Comparison of ENCODE assay signal across 14 cellular contexts in genomic region chr4:174604198-174604597, GRCh38.
DNase-seq lines count a peak whose midpoint lies in the region; TF ChIP-seq lines count a peak whose summit lies in the region.
"Had no signal": no experiment of that assay in that cellular context is flagged by ENCODE, and none has a peak within 500 bp of the region (broad histone marks: within the 10 kb centered on the region; RNA-seq: fewer than 3 reads in every experiment).

No MANE protein-coding gene starts in this region.

- no peak overlapping the region for H3K56ac ChIP-seq in mesendoderm (ENCODE audit: low read length)

- CTCF ChIA-PET in activated naive CD4-positive, alpha-beta T cell treated with anti-CD3 and anti-CD28 coated beads for 36 hours (lab: Charles Lee) = no interaction called here

- no peak overlapping the region for H2AK5ac ChIP-seq in mesendoderm (ENCODE audit: low read length)

- no peaks in the 10 kb centered on the region for H3K79me2 ChIP-seq in mesendoderm (ENCODE audit: control insufficient read depth, insufficient read depth, low read length)
- H3K79me2 ChIP-seq: parathyroid adenoma had no signal

- intact Hi-C loops in activated naive CD4-positive, alpha-beta T cell treated with anti-CD3 and anti-CD28 coated beads for 36 hours (cut with micrococcal nuclease) = no loop called here

- H3K27ac ChIP-seq in VCaP = peak overlapping the region; percentile 51
- H3K27ac ChIP-seq in mesendoderm (ENCODE audit: low read depth, low read length) = no peak overlapping the region
- H3K27ac ChIP-seq: parathyroid adenoma had no signal

- WGBS in mesendoderm (ENCODE audit: extremely low coverage, insufficient coverage, low lambda C conversion rate) = no CpG with 5 or more reads among the region's 4 CpGs

- H3K4me2 ChIP-seq in mesendoderm (ENCODE audit: low read length) = no peak overlapping the region

- no peaks in the 10 kb centered on the region for H3K9me3 Mint-ChIP-seq in activated naive CD4-positive, alpha-beta T cell treated with anti-CD3 and anti-CD28 coated beads for 36 hours
- H3K9me3 Mint-ChIP-seq: activated T-helper 17 cell treated with anti-CD3 and anti-CD28 coated beads, Interleukin-2, amount 50 U/mL, for 72 hours; dendritic cell treated with granulocyte-macrophage colony-stimulating factor and Interleukin-4, amounts not matched to agents 40 ng/mL and 50 ng/mL, for 4 days had no signal

- no peak overlapping the region for H2BK120ac ChIP-seq in mesendoderm (ENCODE audit: low read depth, low read length)

- H3K36me3 ChIP-seq in mesendoderm (ENCODE audit: control insufficient read depth, insufficient read depth, low read length) = no peaks in the 10 kb centered on the region

- no peaks in the 10 kb centered on the region for H3K36me3 Mint-ChIP-seq in activated naive CD4-positive, alpha-beta T cell treated with anti-CD3 and anti-CD28 coated beads for 36 hours (ENCODE audit: low read depth)
- H3K36me3 Mint-ChIP-seq: CD14-positive monocyte had no signal

- no peak overlapping the region for H3K4ac ChIP-seq in mesendoderm (ENCODE audit: low read depth, low read length)

- H3K27ac Mint-ChIP-seq in activated naive CD4-positive, alpha-beta T cell treated with anti-CD3 and anti-CD28 coated beads for 36 hours = no peak overlapping the region
- H3K27ac Mint-ChIP-seq: activated T-helper 17 cell treated with anti-CD3 and anti-CD28 coated beads, Interleukin-2, amount 50 U/mL, for 72 hours; dendritic cell treated with granulocyte-macrophage colony-stimulating factor and Interleukin-4, amounts not matched to agents 40 ng/mL and 50 ng/mL, for 4 days had no signal

- DNase-seq in DMS53 (lab: John Stamatoyannopoulos, UW) = peak; percentile 96
- DNase-seq in NCI-H187 treated with DMSO at 0.1 percent for 48 hours (lab: John Stamatoyannopoulos, UW) = peak; percentile 39
- DNase-seq in mesendoderm = peak; percentile 59
- no peak for DNase-seq in 8988T
- DNase-seq in activated CD4-positive, alpha-beta T cell treated with anti-CD3 and anti-CD28 coated beads for 48 hours = no peak
- DNase-seq in activated naive CD4-positive, alpha-beta T cell treated with anti-CD3 and anti-CD28 coated beads for 36 hours = no peak
- DNase-seq in activated CD4-positive, alpha-beta T cell treated with anti-CD3 and anti-CD28 coated beads for 1 hour = no peak
- DNase-seq: NCI-H446 treated with DMSO at 0.1 percent for 48 hours had no signal

- no peak overlapping the region for H2BK15ac ChIP-seq in mesendoderm (replicated peaks; ENCODE audit: low read depth)

- H3K27me3 Mint-ChIP-seq in activated naive CD4-positive, alpha-beta T cell treated with anti-CD3 and anti-CD28 coated beads for 36 hours (ENCODE audit: low read depth) = no peaks in the 10 kb centered on the region
- H3K27me3 Mint-ChIP-seq: activated T-helper 17 cell treated with anti-CD3 and anti-CD28 coated beads, Interleukin-2, amount 50 U/mL, for 72 hours; dendritic cell treated with granulocyte-macrophage colony-stimulating factor and Interleukin-4, amounts not matched to agents 40 ng/mL and 50 ng/mL, for 4 days had no signal

- no peak for TF ChIP-seq CTCF in VCaP (conservative IDR thresholded peaks at IDR 0.05)

- no peak overlapping the region for H4K8ac ChIP-seq in mesendoderm (ENCODE audit: low read depth, low read length)

- no peak overlapping the region for H2BK5ac ChIP-seq in mesendoderm (ENCODE audit: low read length)

- H3K18ac ChIP-seq in mesendoderm (ENCODE audit: low read length) = no peak overlapping the region

- no peak overlapping the region for H3K4me3 ChIP-seq in mesendoderm (ENCODE audit: low read length)
- H3K4me3 ChIP-seq: GM12878 had no signal

- no peak overlapping the region for H4K5ac ChIP-seq in mesendoderm (ENCODE audit: low read length)

- no peaks in the 10 kb centered on the region for H3K79me1 ChIP-seq in mesendoderm (ENCODE audit: low read length)

- no peaks in the 10 kb centered on the region for H3K27me3 ChIP-seq in mesendoderm (ENCODE audit: insufficient read depth, low read length, poor library complexity)

- no peaks in the 10 kb centered on the region for H3K4me1 Mint-ChIP-seq in activated naive CD4-positive, alpha-beta T cell treated with anti-CD3 and anti-CD28 coated beads for 36 hours (ENCODE audit: low read depth)
- H3K4me1 Mint-ChIP-seq: activated T-helper 17 cell treated with anti-CD3 and anti-CD28 coated beads, Interleukin-2, amount 50 U/mL, for 72 hours had no signal

- no peaks in the 10 kb centered on the region for H3K4me1 ChIP-seq in mesendoderm (ENCODE audit: control insufficient read depth, low read depth, low read length)
- H3K4me1 ChIP-seq: parathyroid adenoma had no signal

- H3K4me3 Mint-ChIP-seq in activated naive CD4-positive, alpha-beta T cell treated with anti-CD3 and anti-CD28 coated beads for 36 hours = no peak overlapping the region
- H3K4me3 Mint-ChIP-seq: activated T-helper 17 cell treated with anti-CD3 and anti-CD28 coated beads, Interleukin-2, amount 50 U/mL, for 72 hours; dendritic cell treated with granulocyte-macrophage colony-stimulating factor and Interleukin-4, amounts not matched to agents 40 ng/mL and 50 ng/mL, for 4 days had no signal

- no peak overlapping the region for H3K9ac ChIP-seq in mesendoderm (ENCODE audit: low read length)
- H3K9ac ChIP-seq: parathyroid adenoma had no signal

- H3K23ac ChIP-seq in mesendoderm (ENCODE audit: low read length) = no peak overlapping the region

Comparison
In these comparisons a context has a peak if more than half of its experiments do, and no peak if none do; other contexts are left out.
1. DNase-seq: peak in DMS53 (single experiment), NCI-H187 treated with DMSO at 0.1 percent for 48 hours (single experiment) and mesendoderm (single experiment); none in 8988T (single experiment), activated CD4-positive, alpha-beta T cell treated with anti-CD3 and anti-CD28 coated beads for 48 hours (single experiment), activated naive CD4-positive, alpha-beta T cell treated with anti-CD3 and anti-CD28 coated beads for 36 hours (single experiment) and activated CD4-positive, alpha-beta T cell treated with anti-CD3 and anti-CD28 coated beads for 1 hour (single experiment).